Comparison of ENCODE assay signal across 1 cellular context in the genomic region with DNA sequence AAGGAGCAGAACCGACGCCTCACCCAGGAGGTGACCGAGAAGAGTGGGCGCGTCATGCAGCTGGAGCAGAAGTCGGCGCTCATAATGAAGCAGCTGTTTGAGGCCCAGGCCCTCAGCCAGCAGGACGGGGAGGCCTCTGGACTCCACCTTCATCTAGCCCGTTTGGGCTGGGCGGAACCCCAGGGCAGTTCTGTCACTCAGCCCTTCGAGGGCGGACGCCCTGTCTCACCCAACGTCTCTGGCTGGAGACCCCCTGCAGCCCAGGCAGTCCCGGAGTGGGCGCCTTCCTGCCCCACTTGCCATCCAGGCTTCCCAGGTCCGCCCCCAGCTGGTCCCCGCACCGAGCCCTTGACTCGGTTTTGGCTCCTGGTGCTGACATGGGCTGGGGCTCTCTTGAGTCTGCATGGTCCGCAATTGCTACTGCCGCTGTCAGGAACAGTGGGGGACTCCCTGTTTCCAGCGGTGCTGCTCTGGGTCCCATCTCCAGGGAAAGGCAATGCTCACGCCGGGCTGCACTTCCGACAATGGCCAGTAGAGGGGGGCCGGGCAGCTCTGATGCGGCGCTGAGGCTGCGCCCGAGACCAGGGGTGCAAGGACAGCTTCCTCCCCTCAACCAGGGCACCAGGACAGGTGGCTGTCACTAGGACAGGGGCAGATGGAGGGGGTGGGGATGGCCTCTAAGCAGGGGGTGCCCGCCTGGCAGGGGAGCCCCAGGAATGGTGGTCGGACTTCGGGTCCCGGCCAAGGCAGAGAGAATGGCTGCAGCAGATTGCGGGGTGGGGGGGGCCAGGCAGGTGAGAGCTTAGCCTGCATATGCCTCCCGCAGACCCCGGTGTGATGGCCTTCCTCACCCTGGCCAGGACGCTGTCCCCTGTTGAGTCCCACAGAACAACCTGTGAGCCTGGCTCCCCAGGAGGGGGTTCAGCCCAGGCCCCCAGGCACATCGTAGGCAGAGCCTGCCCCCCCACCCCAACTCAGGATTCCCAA.
A peak's percentile ranks its signal among the peaks of the same experiment; 100 is the strongest.
TF ChIP-seq lines count a peak whose summit lies in the region.

No MANE protein-coding gene starts in this region.

TF ChIP-seq in H1, 55 proteins besides CTCF, POLR2A, EP300 and RAD21:
- TF ChIP-seq BRCA1 (IDR thresholded peaks at IDR 0.05; ENCODE audit: low read depth, low read length) = no peak
- TF ChIP-seq GTF2F1 (IDR thresholded peaks at IDR 0.05; ENCODE audit: borderline replicate concordance, low read depth, low read length) = no peak
- TF ChIP-seq CREB1 (IDR thresholded peaks at IDR 0.05) = peak; percentile 43; the same call in 1 of the 2 replicates
- peak; percentile 49 for TF ChIP-seq MAX (IDR thresholded peaks at IDR 0.05)
- TF ChIP-seq JUN (IDR thresholded peaks at IDR 0.05; ENCODE audit: low read depth, low read length) = no peak
- TF ChIP-seq SIN3A (conservative IDR thresholded peaks at IDR 0.05 in 1 of 2, IDR thresholded peaks at IDR 0.05 in 1 of 2; ENCODE audit: low read depth in 1 of 2, low read length in 2 of 2) = 0 out of 4 replicates have a peak, but pooled peaks of 1 of the 2 experiments have one; percentile 77
- TF ChIP-seq KDM1A (IDR thresholded peaks at IDR 0.05; ENCODE audit: borderline replicate concordance, low read length) = no peak
- peak; percentile 67; the same call in 1 of the 2 replicates for TF ChIP-seq GABPA (IDR thresholded peaks at IDR 0.05; ENCODE audit: borderline replicate concordance, insufficient read depth, low read length)
- 0 out of 2 replicates have a peak, but pooled peaks have one; percentile 22 for TF ChIP-seq KDM5A (IDR thresholded peaks at IDR 0.05; ENCODE audit: low read length)
TF ChIP-seq in H1: peak in this region for 5.
